13 cellular contexts compared by ENCODE assay signal in genomic region chr14:23380197-23381016, GRCh38. TPM values are rescaled to one million over a fixed set of nuclear protein-coding genes. Genes with fewer than 3 reads are reported as not detected.
A peak's percentile ranks its signal among the peaks of the same experiment; 100 is the strongest.
DNase-seq lines count a peak whose midpoint lies in the region; ATAC-seq and TF ChIP-seq lines count a peak whose summit lies in the region.
"Had no signal": no experiment of that assay in that cellular context is flagged by ENCODE, and none has a peak within 500 bp of the region (broad histone marks: within the 10 kb centered on the region; RNA-seq: fewer than 3 reads in every experiment).

No MANE protein-coding gene starts in this region.

- ATAC-seq in CD4-positive, alpha-beta T cell (ENCODE audit: poor library complexity) = no peak
- no peak for ATAC-seq in HG02870 (IDR thresholded peaks at IDR 0.05; ENCODE audit: unreplicated experiment)

- no peak overlapping the region for H3K27ac ChIP-seq in CD4-positive, alpha-beta T cell (ENCODE audit: low read depth, low read length)
- H3K27ac ChIP-seq in PC-9 = no peak overlapping the region
- H3K27ac ChIP-seq: thyroid gland had no signal

- H3K4me2 ChIP-seq in PC-9 = no peak overlapping the region

- no peaks in the 10 kb centered on the region for H3K9me3 Mint-ChIP-seq in CD4-positive, alpha-beta T cell
- H3K9me3 Mint-ChIP-seq in nephron = no peaks in the 10 kb centered on the region
- H3K9me3 Mint-ChIP-seq: activated T-helper 1 cell treated with anti-CD3 and anti-CD28 coated beads, Interleukin-12 subunit alpha, Interleukin-12 subunit beta, Interleukin-2, Interleukin-4 antibody, amounts not matched to agents 30 ng/mL and 10 ng/mL and 1 ng/mL, durations not matched to agents 14 hours and 24 hours and 36 hours; CD4-positive, CD25-positive, alpha-beta regulatory T cell had no signal

- no peak overlapping the region for H3K4me3 ChIP-seq in PC-9
- H3K4me3 ChIP-seq: thyroid gland had no signal

- H3K9me3 ChIP-seq in CD4-positive, alpha-beta T cell (ENCODE audit: control insufficient read depth, low read length) = no peaks in the 10 kb centered on the region
- no peaks in the 10 kb centered on the region for H3K9me3 ChIP-seq in PC-9 (ENCODE audit: insufficient read depth, low read depth)
- H3K9me3 ChIP-seq: thyroid gland had no signal

- no peaks in the 10 kb centered on the region for H3K27me3 ChIP-seq in CD4-positive, alpha-beta T cell (ENCODE audit: control insufficient read depth, insufficient read depth, low read length)
- peaks cover 78% of the 10 kb centered on the region for H3K27me3 ChIP-seq in PC-9 (ENCODE audit: insufficient read depth, low read depth)
- H3K27me3 ChIP-seq: thyroid gland had no signal

- H3K4me3 Mint-ChIP-seq in CD4-positive, alpha-beta T cell = no peak overlapping the region
- no peak overlapping the region for H3K4me3 Mint-ChIP-seq in nephron
- H3K4me3 Mint-ChIP-seq: activated T-helper 1 cell treated with anti-CD3 and anti-CD28 coated beads, Interleukin-12 subunit alpha, Interleukin-12 subunit beta, Interleukin-2, Interleukin-4 antibody, amounts not matched to agents 30 ng/mL and 10 ng/mL and 1 ng/mL, durations not matched to agents 14 hours and 24 hours and 36 hours; CD4-positive, CD25-positive, alpha-beta regulatory T cell had no signal

- no peaks in the 10 kb centered on the region for H3K79me2 ChIP-seq in PC-9 (ENCODE audit: low read depth)

- no peak overlapping the region for H2AFZ ChIP-seq in PC-9

- no peaks in the 10 kb centered on the region for H3K36me3 ChIP-seq in PC-9 (ENCODE audit: low read depth)
- H3K36me3 ChIP-seq: thyroid gland had no signal

- H3K27ac Mint-ChIP-seq in CD4-positive, alpha-beta T cell = no peak overlapping the region
- H3K27ac Mint-ChIP-seq in nephron = peak overlapping the region in 2 of 3 experiments; percentile 27 to 46
- H3K27ac Mint-ChIP-seq: activated T-helper 1 cell treated with anti-CD3 and anti-CD28 coated beads, Interleukin-12 subunit alpha, Interleukin-12 subunit beta, Interleukin-2, Interleukin-4 antibody, amounts not matched to agents 30 ng/mL and 10 ng/mL and 1 ng/mL, durations not matched to agents 14 hours and 24 hours and 36 hours had no signal

- H3K9me2 ChIP-seq in PC-9 (ENCODE audit: insufficient read depth) = no peaks in the 10 kb centered on the region

- H4K20me1 ChIP-seq in PC-9 (ENCODE audit: insufficient read depth) = no peaks in the 10 kb centered on the region

- peaks cover 24% of the 10 kb centered on the region for H3K27me3 Mint-ChIP-seq in CD4-positive, alpha-beta T cell
- peaks cover 27% of the 10 kb centered on the region for H3K27me3 Mint-ChIP-seq in nephron (ENCODE audit: low read depth)
- H3K27me3 Mint-ChIP-seq: CD4-positive, CD25-positive, alpha-beta regulatory T cell had no signal

- H3K4me1 Mint-ChIP-seq in CD4-positive, alpha-beta T cell (ENCODE audit: low read depth) = no peaks in the 10 kb centered on the region
- H3K4me1 Mint-ChIP-seq in nephron = peaks cover 23% of the 10 kb centered on the region
- H3K4me1 Mint-ChIP-seq: CD4-positive, CD25-positive, alpha-beta regulatory T cell had no signal

- intact Hi-C loops in CD4-positive, alpha-beta T cell (cut with DNase I, micrococcal nuclease) = loop anchor here (1.0 to 2.0 kb wide), 3 partner anchors 52 to 260 kb away; no protein-coding TSS in a partner anchor
- intact Hi-C loops in PC-9 (cut with micrococcal nuclease; ENCODE audit: unreplicated experiment) = loop anchor here (1.0 to 2.0 kb wide), 3 partner anchors 52 to 260 kb away; no protein-coding TSS in a partner anchor

- TF ChIP-seq CTCF in CD4-positive, alpha-beta T cell (IDR thresholded peaks at IDR 0.05) = peak; percentile 27
- TF ChIP-seq CTCF in PC-9 (conservative IDR thresholded peaks at IDR 0.05) = 0 out of 2 replicates have a peak, but pooled peaks have one; percentile 2
- TF ChIP-seq CTCF in nephron (IDR thresholded peaks at IDR 0.05; ENCODE audit: unreplicated experiment in 3 of 3) = no peak

- H3K4me1 ChIP-seq in PC-9 (replicated peaks; ENCODE audit: insufficient read depth) = no peaks in the 10 kb centered on the region
- H3K4me1 ChIP-seq: thyroid gland had no signal

- no peak for DNase-seq in CD4-positive, alpha-beta T cell
- DNase-seq in PC-9 (no peak), globus pallidus (ENCODE audit: low spot score) (peak; percentile 24), islet precursor cell (no peak), GF-D8 (lab: John Stamatoyannopoulos, UW) (no peak)

- CTCF ChIA-PET in CD4-positive, alpha-beta T cell (lab: Charles Lee) = interaction anchor here (0.6 to 1.6 kb wide), 12 partner anchors 12 to 260 kb away, joined by 3 to 9 read pairs (median 4); partner anchors contain the start of gene PABPN1
- CTCF ChIA-PET in PC-9 (lab: Charles Lee) = interaction anchor here (0.5 to 1.1 kb wide), 3 partner anchors 55 to 342 kb away, joined by 3 to 6 read pairs (median 6); partner anchors contain the start of gene PABPN1

- POLR2A ChIA-PET in CD4-positive, alpha-beta T cell (lab: Charles Lee) = interaction anchor here (1.2 to 1.3 kb wide), 3 partner anchors 78 to 312 kb away, joined by 3 to 5 read pairs (median 4); partner anchors contain the start of gene PPP1R3E
- POLR2A ChIA-PET in PC-9 (lab: Charles Lee; ENCODE audit: unreplicated experiment) = no interaction called here

- H3F3A ChIP-seq in PC-9 (ENCODE audit: insufficient read depth, low read depth) = no peaks in the 10 kb centered on the region

- H3K36me3 Mint-ChIP-seq in CD4-positive, alpha-beta T cell (ENCODE audit: low read depth) = no peaks in the 10 kb centered on the region
- H3K36me3 Mint-ChIP-seq in nephron (ENCODE audit: low read depth) = no peaks in the 10 kb centered on the region
- H3K36me3 Mint-ChIP-seq: CD4-positive, CD25-positive, alpha-beta regulatory T cell had no signal

- no TSS peak for BruUV-seq in PC-9 (replicated peaks; lab: Mats Ljungman, UMichigan)

RNA-seq across cellular contexts. Expression of gene CMTM5, which starts 3.6 kb away (rescaled TPM):
- not detected for total RNA-seq in CD4-positive, alpha-beta T cell
- total RNA-seq in PC-9 (2021) = not detected in 2 replicates
- total RNA-seq: activated T-helper 1 cell treated with anti-CD3 and anti-CD28 coated beads, Interleukin-12 subunit alpha, Interleukin-12 subunit beta, Interleukin-2, Interleukin-4 antibody, amounts not matched to agents 30 ng/mL and 10 ng/mL and 1 ng/mL, durations not matched to agents 14 hours and 24 hours and 36 hours; HT-29; MCF 10A; pulmonary artery endothelial cell had no signal

RNA-seq across cellular contexts. Expression of gene IL25, which starts 7.8 kb away (rescaled TPM):
- total RNA-seq in CD4-positive, alpha-beta T cell = not detected
- total RNA-seq in PC-9 (2021) = not detected in 2 replicates
- total RNA-seq: activated T-helper 1 cell treated with anti-CD3 and anti-CD28 coated beads, Interleukin-12 subunit alpha, Interleukin-12 subunit beta, Interleukin-2, Interleukin-4 antibody, amounts not matched to agents 30 ng/mL and 10 ng/mL and 1 ng/mL, durations not matched to agents 14 hours and 24 hours and 36 hours; CD4-positive, CD25-positive, alpha-beta regulatory T cell; HT-29; MCF 10A; pulmonary artery endothelial cell; thyroid gland had no signal

RNA-seq across cellular contexts. Expression of gene EFS, which starts 15.4 kb away (rescaled TPM):
- total RNA-seq in CD4-positive, alpha-beta T cell = not detected
- total RNA-seq in PC-9 (2021) = not detected in 2 replicates
- total RNA-seq: activated T-helper 1 cell treated with anti-CD3 and anti-CD28 coated beads, Interleukin-12 subunit alpha, Interleukin-12 subunit beta, Interleukin-2, Interleukin-4 antibody, amounts not matched to agents 30 ng/mL and 10 ng/mL and 1 ng/mL, durations not matched to agents 14 hours and 24 hours and 36 hours; CD4-positive, CD25-positive, alpha-beta regulatory T cell; HT-29; MCF 10A; pulmonary artery endothelial cell had no signal

RNA-seq across cellular contexts. Expression of gene MYH6, which starts 27.7 kb away (rescaled TPM):
- not detected for total RNA-seq in CD4-positive, alpha-beta T cell
- total RNA-seq in PC-9 (2021) = not detected in 2 replicates
- total RNA-seq: CD4-positive, CD25-positive, alpha-beta regulatory T cell; HT-29; MCF 10A; pulmonary artery endothelial cell; thyroid gland had no signal

RNA-seq across cellular contexts. Expression of gene SLC22A17, which starts 27.7 kb away (rescaled TPM):
- 10 to 100 TPM; 19.5 to 21.1 TPM for total RNA-seq in CD4-positive, alpha-beta T cell
- total RNA-seq in PC-9 (2021) = not detected in 2 replicates
- total RNA-seq: HT-29, MCF 10A had no signal

Comparison
In these comparisons a context has a peak if more than half of its experiments do, and no peak if none do; other contexts are left out.
1. CTCF ChIP-seq: peak in CD4-positive, alpha-beta T cell (single experiment) and PC-9 (single experiment); none in nephron (0 of 3).